In genomic region chr4:12579172-12579571, GRCh38 we compare ENCODE assay signal across 22 cellular contexts.
DNase-seq lines count a peak whose midpoint lies in the region; ATAC-seq, FAIRE-seq and TF ChIP-seq lines count a peak whose summit lies in the region.
"Had no signal": no experiment of that assay in that cellular context is flagged by ENCODE, and none has a peak within 500 bp of the region (broad histone marks: within the 10 kb centered on the region; RNA-seq: fewer than 3 reads in every experiment).

No MANE protein-coding gene starts in this region.

- H3K27ac ChIP-seq in PC-3 (ENCODE audit: low read length): no peak overlapping the region
- H3K27ac ChIP-seq in endothelial cell of umbilical vein (ENCODE audit: insufficient read depth, low read depth, low read length): no peak overlapping the region
- no peak overlapping the region for H3K27ac ChIP-seq in small intestine (ENCODE audit: low read depth in 1 of 2, low read length in 1 of 2)
- H3K27ac ChIP-seq: SJSA1 had no signal

- BruUV-seq in PC-3 (replicated peaks; lab: Mats Ljungman, UMichigan) (no TSS peak), endothelial cell of umbilical vein (replicated peaks; lab: Mats Ljungman, UMichigan) (no TSS peak)

- H3K36me3 ChIP-seq in PC-3 (ENCODE audit: low read depth, low read length) (no peaks in the 10 kb centered on the region), endothelial cell of umbilical vein (ENCODE audit: control insufficient read depth in 2 of 2, extremely low read depth in 1 of 2, insufficient read depth in 2 of 2, low read length in 2 of 2) (no peaks in the 10 kb centered on the region), small intestine (ENCODE audit: control insufficient read depth in 2 of 2, insufficient read depth in 2 of 2, low read length in 2 of 2) (no peaks in the 10 kb centered on the region)
- H3K36me3 ChIP-seq: MG63, SJSA1 had no signal

- H3K4me1 ChIP-seq in PC-3 (ENCODE audit: insufficient read depth, low read length): no peaks in the 10 kb centered on the region
- H3K4me1 ChIP-seq in endothelial cell of umbilical vein (ENCODE audit: control insufficient read depth, extremely low read depth, insufficient read depth, low read length): no peaks in the 10 kb centered on the region
- no peaks in the 10 kb centered on the region for H3K4me1 ChIP-seq in small intestine (ENCODE audit: control insufficient read depth in 2 of 2, insufficient read depth in 1 of 2, low read depth in 1 of 2, low read length in 1 of 2)

- dilution Hi-C loops in endothelial cell of umbilical vein (cut with MboI; ENCODE audit: extremely low pct_ligation_motif_present, low sequenced_read_pairs): no loop called here

- FAIRE-seq in endothelial cell of umbilical vein (lab: Jason Lieb, UNC) (no peak), small intestine (lab: Jason Lieb, UNC) (no peak)
- FAIRE-seq: A204.1, GM19239, RCC 7860 had no signal

- no peaks in the 10 kb centered on the region for H3F3A ChIP-seq in PC-3 (ENCODE audit: low read length, unreplicated experiment)

- H3K9me2 ChIP-seq in PC-3 (replicated peaks; ENCODE audit: low read length): no peaks in the 10 kb centered on the region

- TF ChIP-seq CTCF in PC-3 (conservative IDR thresholded peaks at IDR 0.05; ENCODE audit: low read depth, low read length) (no peak), endothelial cell of umbilical vein (IDR thresholded peaks at IDR 0.05; ENCODE audit: extremely low read depth in 1 of 2, insufficient read depth in 1 of 2, low read depth in 1 of 2, low read length in 2 of 2) (no peak)

- TF ChIP-seq POLR2A in endothelial cell of umbilical vein (IDR thresholded peaks at IDR 0.05; ENCODE audit: low read depth, low read length): no peak

- DNase-seq in H4 (ENCODE audit: low spot score) (peak; percentile 14), PC-3 (peak; percentile 18), endothelial cell of umbilical vein (ENCODE audit: low read depth, low spot score) (no peak), retina (peak; percentile 59), small intestine (no peak), KG1 (lab: John Stamatoyannopoulos, UW) (no peak), Right ventricle myocardium inferior (ENCODE audit: missing footprints) (no peak)
- DNase-seq: DMS79; H7; HFFc6; Kasumi-1; MG63; NCI-H1048; NCI-H1417 treated with DMSO at 0.1 percent for 48 hours; NCI-H187 treated with DMSO at 0.1 percent for 48 hours; NCI-H2107; NCI-H774; NK-92 treated with Interleukin-12 subunit alpha and Interleukin-12 subunit beta, amount 100 ng/mL, for 24 hours had no signal

- H3K9ac ChIP-seq in PC-3 (ENCODE audit: low read length) (no peak overlapping the region), endothelial cell of umbilical vein (replicated peaks; ENCODE audit: extremely low read depth, insufficient read depth, low read length) (no peak overlapping the region)

- no peaks in the 10 kb centered on the region for H3K27me3 ChIP-seq in PC-3 (ENCODE audit: low read length)
- no peaks in the 10 kb centered on the region for H3K27me3 ChIP-seq in endothelial cell of umbilical vein (ENCODE audit: control insufficient read depth in 2 of 2, insufficient read depth in 2 of 2, low read length in 2 of 2)
- no peaks in the 10 kb centered on the region for H3K27me3 ChIP-seq in small intestine (ENCODE audit: control insufficient read depth in 2 of 2, insufficient read depth in 2 of 2, low read length in 2 of 2)
- H3K27me3 ChIP-seq: MG63, SJSA1 had no signal

- intact Hi-C loops in PC-3 (cut with micrococcal nuclease) (no loop called here), endothelial cell of umbilical vein (cut with micrococcal nuclease) (no loop called here), Right ventricle myocardium inferior (cut with DNase I) (no loop called here)

- H4K20me1 ChIP-seq in PC-3 (ENCODE audit: low read length): no peaks in the 10 kb centered on the region
- no peaks in the 10 kb centered on the region for H4K20me1 ChIP-seq in endothelial cell of umbilical vein (replicated peaks; ENCODE audit: control insufficient read depth, extremely low read depth, insufficient read depth, low read length)

- no peak for ATAC-seq in PC-3
- ATAC-seq in Right ventricle myocardium inferior: no peak

- no peak overlapping the region for H3K4me2 ChIP-seq in PC-3 (ENCODE audit: low read length)
- no peak overlapping the region for H3K4me2 ChIP-seq in endothelial cell of umbilical vein (ENCODE audit: insufficient read depth, low read length)

- POLR2A ChIA-PET in PC-3 (lab: Charles Lee; ENCODE audit: unreplicated experiment) (no interaction called here), endothelial cell of umbilical vein (lab: Charles Lee) (no interaction called here)

- WGBS in small intestine, 3 donors: 33 to 38% (median 35%) methylated on average over 6 of the region's 6 CpGs

- H3K79me2 ChIP-seq in PC-3 (ENCODE audit: low read length) (no peaks in the 10 kb centered on the region), endothelial cell of umbilical vein (ENCODE audit: control insufficient read depth, insufficient read depth, low read length) (no peaks in the 10 kb centered on the region)

- H3K9me1 ChIP-seq in endothelial cell of umbilical vein (replicated peaks; ENCODE audit: control insufficient read depth, extremely low read depth, insufficient read depth, low read length): no peaks in the 10 kb centered on the region

- no peak overlapping the region for H3K4me3 ChIP-seq in PC-3 (ENCODE audit: low read length)
- H3K4me3 ChIP-seq in endothelial cell of umbilical vein (replicated peaks in 1 of 3; ENCODE audit: insufficient read depth in 1 of 3, low read depth in 1 of 3, low read length in 3 of 3): no peak overlapping the region
- H3K4me3 ChIP-seq in small intestine (ENCODE audit: low read depth in 1 of 2, low read length in 2 of 2): no peak overlapping the region
- H3K4me3 ChIP-seq: MG63, SJSA1 had no signal

- H3K9me3 ChIP-seq in PC-3 (ENCODE audit: low read length) (no peaks in the 10 kb centered on the region), endothelial cell of umbilical vein (replicated peaks; ENCODE audit: control insufficient read depth, insufficient read depth, low read length) (no peaks in the 10 kb centered on the region), small intestine (ENCODE audit: control insufficient read depth, low read depth) (no peaks in the 10 kb centered on the region)
- H3K9me3 ChIP-seq: MG63, SJSA1 had no signal

- H2AFZ ChIP-seq in PC-3 (ENCODE audit: low read length) (no peak overlapping the region), endothelial cell of umbilical vein (ENCODE audit: low read depth, low read length) (no peak overlapping the region)

- CTCF ChIA-PET in PC-3 (lab: Charles Lee): no interaction called here
- CTCF ChIA-PET in endothelial cell of umbilical vein (lab: Charles Lee): no interaction called here

TF ChIP-seq in endothelial cell of umbilical vein, 7 proteins besides CTCF, POLR2A, EP300 and RAD21:
- no peak for TF ChIP-seq JUN (IDR thresholded peaks at IDR 0.05; ENCODE audit: borderline replicate concordance, insufficient read depth, insufficient read length, low read depth)
- no peak for TF ChIP-seq EZH2 (IDR thresholded peaks at IDR 0.05; ENCODE audit: borderline replicate concordance, low read depth, low read length, severe bottlenecking)
- no peak for TF ChIP-seq POLR2AphosphoS5 (IDR thresholded peaks at IDR 0.05; ENCODE audit: insufficient read depth, low read depth, low read length)
- no peak for TF ChIP-seq MYC (IDR thresholded peaks at IDR 0.05; ENCODE audit: low read depth, low read length)
- peak; percentile 43 for TF ChIP-seq GATA2 (IDR thresholded peaks at IDR 0.05; ENCODE audit: insufficient read depth, insufficient read length, low read depth, low read length)
- no peak for TF ChIP-seq FOS (IDR thresholded peaks at IDR 0.05; ENCODE audit: borderline replicate concordance, insufficient read depth, low read length)
- no peak for TF ChIP-seq MAX (IDR thresholded peaks at IDR 0.05; ENCODE audit: insufficient read depth, insufficient read length)

Comparison
In these comparisons a context has a peak if more than half of its experiments do, and no peak if none do; other contexts are left out.
1. DNase-seq: peak in H4 (single experiment), PC-3 (single experiment) and retina (single experiment); none in endothelial cell of umbilical vein (single experiment), small intestine (single experiment), KG1 (single experiment) and Right ventricle myocardium inferior (single experiment).